Comparison of ENCODE assay signal across 23 cellular contexts in genomic region chr18:58522157-58522556, GRCh38.
DNase-seq lines count a peak whose midpoint lies in the region; ATAC-seq and TF ChIP-seq lines count a peak whose summit lies in the region.
"Had no signal": no experiment of that assay in that cellular context is flagged by ENCODE, and none has a peak within 500 bp of the region (broad histone marks: within the 10 kb centered on the region; RNA-seq: fewer than 3 reads in every experiment).

No MANE protein-coding gene starts in this region.

- TF ChIP-seq CTCF in choroid plexus epithelial cell (conservative IDR thresholded peaks at IDR 0.05; ENCODE audit: low read depth, low read length), result no peak
- TF ChIP-seq CTCF in H9 (conservative IDR thresholded peaks at IDR 0.05), result no peak

- peak overlapping the region; percentile 90 for H3K27ac ChIP-seq in mesenchymal stem cell (ENCODE audit: low read length, poor library complexity, severe bottlenecking)
- no peak overlapping the region for H3K27ac ChIP-seq in H9 (ENCODE audit: insufficient read length, low read depth, low read length)
- H3K27ac ChIP-seq: KMS-11, Peyer's patch, SJCRH30 had no signal

- H3K14ac ChIP-seq in mesenchymal stem cell (ENCODE audit: low read length in 2 of 2) (no peak overlapping the region), H9 (ENCODE audit: insufficient read depth, low read length) (no peak overlapping the region)

- no peak overlapping the region for H2BK20ac ChIP-seq in H9 (ENCODE audit: low read depth, low read length, poor library complexity, severe bottlenecking)

- H2AFZ ChIP-seq in mesenchymal stem cell (ENCODE audit: low read depth, low read length), result no peak overlapping the region
- H2AFZ ChIP-seq in H9 (ENCODE audit: low read length), result no peak overlapping the region
- H2AFZ ChIP-seq: GM23338 had no signal

- 96% methylated on average over 7 of the region's 7 CpGs for WGBS in mesenchymal stem cell
- WGBS in H9 (ENCODE audit: extremely low coverage, insufficient read length, low lambda C conversion rate), result no CpG with 5 or more reads among the region's 7 CpGs

- H3K56ac ChIP-seq in H9 (ENCODE audit: insufficient read length, low read depth, low read length), result no peak overlapping the region

- H3K36me3 Mint-ChIP-seq in stimulated activated memory B cell treated with anti-CD40 and anti-IgM and Interleukin-4, amounts not matched to agents 10 μg/mL and 1 μg/mL and 100 μg/mL, for 72 hours, result peaks cover 5% of the 10 kb centered on the region
- no peaks in the 10 kb centered on the region; a peak in 1 of 7 replicates for H3K36me3 Mint-ChIP-seq in H9 (ENCODE audit: insufficient read depth in 1 of 3, low read depth in 3 of 3)
- H3K36me3 Mint-ChIP-seq: CD8-positive, alpha-beta memory T cell had no signal

- H4K91ac ChIP-seq in mesenchymal stem cell (ENCODE audit: low read length), result no peak overlapping the region
- H4K91ac ChIP-seq in H9 (ENCODE audit: insufficient read length, low read depth, low read length), result no peak overlapping the region

- no peaks in the 10 kb centered on the region for H3K23me2 ChIP-seq in H9 (ENCODE audit: insufficient read length, low read depth, low read length, poor library complexity, severe bottlenecking)

- no peaks in the 10 kb centered on the region for H3K9me3 ChIP-seq in mesenchymal stem cell (ENCODE audit: control insufficient read depth, low read length)
- H3K9me3 ChIP-seq in H9 (ENCODE audit: control insufficient read depth, low read depth, low read length), result no peaks in the 10 kb centered on the region
- H3K9me3 ChIP-seq: Peyer's patch, SJCRH30 had no signal

- no peak overlapping the region for H2BK5ac ChIP-seq in mesenchymal stem cell (ENCODE audit: low read depth, low read length, poor library complexity, severe bottlenecking)
- no peak overlapping the region for H2BK5ac ChIP-seq in H9 (ENCODE audit: insufficient read length, low read length)

- no peak overlapping the region for H4K8ac ChIP-seq in mesenchymal stem cell (ENCODE audit: low read length)
- no peak overlapping the region for H4K8ac ChIP-seq in H9 (replicated peaks; ENCODE audit: insufficient read length, low read depth, low read length)

- no peaks in the 10 kb centered on the region for H4K20me1 ChIP-seq in H9 (ENCODE audit: control insufficient read depth, insufficient read depth, insufficient read length)

- H3K4me1 Mint-ChIP-seq in stimulated activated memory B cell treated with anti-CD40 and anti-IgM and Interleukin-4, amounts not matched to agents 10 μg/mL and 1 μg/mL and 100 μg/mL, for 72 hours, result peaks cover 26% of the 10 kb centered on the region
- peaks cover 11 to 13% of the 10 kb centered on the region in 2 experiments for H3K4me1 Mint-ChIP-seq in H9

- H2BK120ac ChIP-seq in mesenchymal stem cell (ENCODE audit: low read depth, low read length) (no peak overlapping the region), H9 (ENCODE audit: low read depth, low read length, poor library complexity, severe bottlenecking) (no peak overlapping the region)

- H3K9ac ChIP-seq in mesenchymal stem cell (ENCODE audit: low read length), result no peak overlapping the region
- no peak overlapping the region for H3K9ac ChIP-seq in H9 (ENCODE audit: extremely low read depth, insufficient read length, low read length)
- H3K9ac ChIP-seq: KMS-11 had no signal

- DNase-seq in CD1c-positive myeloid dendritic cell (ENCODE audit: extremely low spot score), result peak; percentile 73
- peak; percentile 74 for DNase-seq in HK-2 (ENCODE audit: unreplicated experiment)
- DNase-seq in choroid plexus epithelial cell (ENCODE audit: low read depth), result peak; percentile 21
- DNase-seq in mesenchymal stem cell, result no peak
- DNase-seq in activated gamma-delta T cell treated with Interleukin-2 at 50 U/mL for 16 hours, result no peak
- no peak for DNase-seq in H9
- DNase-seq in HuH-7 (ENCODE audit: low spot score), result no peak
- DNase-seq: AML-193; C1 segment of cervical spinal cord; CD8-positive, alpha-beta memory T cell; IMR-90; NCI-H1092 treated with DMSO at 0.1 percent for 48 hours; NCI-H1436 treated with DMSO at 0.1 percent for 48 hours; NCI-H2029; NCI-H2171; NCI-H345; NCI-H524 treated with DMSO at 0.1 percent for 48 hours; Peyer's patch; SJCRH30 had no signal

- no peak overlapping the region for H3T11ph ChIP-seq in H9 (ENCODE audit: low read length)

- no peak overlapping the region for H3K23ac ChIP-seq in mesenchymal stem cell (ENCODE audit: low read length in 2 of 2)
- H3K23ac ChIP-seq in H9 (ENCODE audit: insufficient read length, low read depth, low read length), result no peak overlapping the region

- no peak overlapping the region for H3K4me3 ChIP-seq in choroid plexus epithelial cell (ENCODE audit: low read depth, low read length)
- H3K4me3 ChIP-seq in mesenchymal stem cell (ENCODE audit: insufficient read depth in 1 of 2, low read depth in 1 of 2, low read length in 2 of 2), result no peak overlapping the region
- H3K4me3 ChIP-seq: GM23338, Peyer's patch, SJCRH30 had no signal

- H3K27ac Mint-ChIP-seq in stimulated activated memory B cell treated with anti-CD40 and anti-IgM and Interleukin-4, amounts not matched to agents 10 μg/mL and 1 μg/mL and 100 μg/mL, for 72 hours, result no peak overlapping the region
- no peak overlapping the region for H3K27ac Mint-ChIP-seq in H9
- H3K27ac Mint-ChIP-seq: CD8-positive, alpha-beta memory T cell; GM23338 had no signal

- no peaks in the 10 kb centered on the region for H3K27me3 ChIP-seq in mesenchymal stem cell (ENCODE audit: control insufficient read depth in 1 of 2, insufficient read depth in 1 of 2, low read length in 2 of 2)
- H3K27me3 ChIP-seq in H9 (ENCODE audit: insufficient read depth, low read length), result no peaks in the 10 kb centered on the region
- H3K27me3 ChIP-seq: Peyer's patch, SJCRH30 had no signal

- H3K79me1 ChIP-seq in mesenchymal stem cell (replicated peaks; ENCODE audit: low read length, poor library complexity, severe bottlenecking), result peaks cover 4% of the 10 kb centered on the region
- no peaks in the 10 kb centered on the region for H3K79me1 ChIP-seq in H9 (ENCODE audit: insufficient read depth, low read depth, low read length, poor library complexity, severe bottlenecking)

- no peak overlapping the region for H3K4me3 Mint-ChIP-seq in stimulated activated memory B cell treated with anti-CD40 and anti-IgM and Interleukin-4, amounts not matched to agents 10 μg/mL and 1 μg/mL and 100 μg/mL, for 72 hours
- H3K4me3 Mint-ChIP-seq in H9, result no peak overlapping the region; a peak in 1 of 5 replicates
- H3K4me3 Mint-ChIP-seq: CD8-positive, alpha-beta memory T cell; GM23338 had no signal

- no peak for ATAC-seq in stimulated activated memory B cell treated with anti-CD40 and anti-IgM and Interleukin-4, amounts not matched to agents 10 μg/mL and 1 μg/mL and 100 μg/mL, for 72 hours
- ATAC-seq: GM23338, HCT116 had no signal

- H3K4ac ChIP-seq in mesenchymal stem cell (ENCODE audit: low read depth in 1 of 2, low read length in 2 of 2), result no peak overlapping the region
- H3K4ac ChIP-seq in H9 (ENCODE audit: low read depth, low read length), result no peak overlapping the region

- no peaks in the 10 kb centered on the region for H3K9me3 Mint-ChIP-seq in stimulated activated memory B cell treated with anti-CD40 and anti-IgM and Interleukin-4, amounts not matched to agents 10 μg/mL and 1 μg/mL and 100 μg/mL, for 72 hours
- peaks cover 0 to 2% of the 10 kb centered on the region in 2 experiments; a peak in 1 of 5 replicates for H3K9me3 Mint-ChIP-seq in H9
- H3K9me3 Mint-ChIP-seq: CD8-positive, alpha-beta memory T cell; GM23338 had no signal

- H3K79me2 ChIP-seq in H9 (ENCODE audit: insufficient read depth, low read length), result no peaks in the 10 kb centered on the region

- H2AK5ac ChIP-seq in mesenchymal stem cell (ENCODE audit: low read length, severe bottlenecking), result peak overlapping the region; percentile 72
- no peak overlapping the region for H2AK5ac ChIP-seq in H9 (ENCODE audit: insufficient read length, low read length)

- H3K4me2 ChIP-seq in mesenchymal stem cell (ENCODE audit: low read length, poor library complexity, severe bottlenecking) (peak overlapping the region; percentile 31), H9 (ENCODE audit: insufficient read depth, insufficient read length, low read length) (no peak overlapping the region)
- H3K4me2 ChIP-seq: GM23338, KMS-11 had no signal

- H3K36me3 ChIP-seq in mesenchymal stem cell (ENCODE audit: control insufficient read depth in 1 of 2, insufficient read depth in 2 of 2, low read depth in 1 of 2, low read length in 2 of 2), result peaks cover 0 to 16% of the 10 kb centered on the region in 2 experiments
- H3K36me3 ChIP-seq: Peyer's patch, SJCRH30 had no signal

- H4K5ac ChIP-seq in H9 (ENCODE audit: insufficient read length, low read depth, low read length), result no peak overlapping the region

- H3K4me1 ChIP-seq in mesenchymal stem cell (ENCODE audit: control insufficient read depth, insufficient read depth, low read depth, low read length) (peaks cover 22% of the 10 kb centered on the region), H9 (ENCODE audit: insufficient read depth, low read length) (no peaks in the 10 kb centered on the region)
- H3K4me1 ChIP-seq: SJCRH30 had no signal

- H3K27me3 Mint-ChIP-seq in stimulated activated memory B cell treated with anti-CD40 and anti-IgM and Interleukin-4, amounts not matched to agents 10 μg/mL and 1 μg/mL and 100 μg/mL, for 72 hours, result peaks cover 5% of the 10 kb centered on the region
- H3K27me3 Mint-ChIP-seq in H9 (ENCODE audit: low read depth), result no peaks in the 10 kb centered on the region; the same call in none of the 2 replicates

- H2BK15ac ChIP-seq in mesenchymal stem cell (ENCODE audit: low read depth, poor library complexity, severe bottlenecking), result no peak overlapping the region
- no peak overlapping the region for H2BK15ac ChIP-seq in H9 (ENCODE audit: low read depth, low read length)

- H2BK12ac ChIP-seq in mesenchymal stem cell (ENCODE audit: low read length in 2 of 2) (no peak overlapping the region), H9 (ENCODE audit: insufficient read length, low read depth, low read length) (no peak overlapping the region)

- H3K18ac ChIP-seq in mesenchymal stem cell (ENCODE audit: low read depth in 1 of 2, low read length in 2 of 2) (no peak overlapping the region), H9 (ENCODE audit: insufficient read length, low read depth, low read length) (no peak overlapping the region)

Comparison
In these comparisons a context has a peak if more than half of its experiments do, and no peak if none do; other contexts are left out.
1. DNase-seq: peak in CD1c-positive myeloid dendritic cell (single experiment), HK-2 (single experiment) and choroid plexus epithelial cell (single experiment); none in mesenchymal stem cell (single experiment), activated gamma-delta T cell treated with Interleukin-2 at 50 U/mL for 16 hours (single experiment), H9 (single experiment) and HuH-7 (single experiment).